Comparison of ENCODE assay signal across 1 cellular context in the genomic region with DNA sequence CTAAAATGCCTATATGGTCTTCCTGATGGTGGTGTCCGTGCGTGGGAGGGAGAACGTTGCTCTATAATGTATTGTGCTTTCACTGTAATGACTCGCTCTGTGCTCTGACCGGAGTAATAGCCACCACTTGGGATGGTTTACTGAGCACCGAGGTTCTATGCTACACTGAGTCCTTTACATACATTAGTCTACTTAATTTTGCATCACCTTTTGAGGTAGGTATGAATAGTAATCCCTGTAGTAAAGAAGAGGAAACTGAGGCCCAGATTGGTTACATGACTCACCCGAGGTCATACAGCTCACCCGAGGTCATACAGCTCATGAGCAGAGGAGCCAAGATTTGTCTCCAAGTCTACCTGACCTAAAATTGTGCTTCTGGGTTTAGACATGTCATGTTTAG.
TF ChIP-seq lines count a peak whose summit lies in the region.

No MANE protein-coding gene starts in this region.

TF ChIP-seq in GM12878, 131 proteins besides CTCF, POLR2A, EP300 and RAD21 (continued from another document):
- TF ChIP-seq, protein P1, sequence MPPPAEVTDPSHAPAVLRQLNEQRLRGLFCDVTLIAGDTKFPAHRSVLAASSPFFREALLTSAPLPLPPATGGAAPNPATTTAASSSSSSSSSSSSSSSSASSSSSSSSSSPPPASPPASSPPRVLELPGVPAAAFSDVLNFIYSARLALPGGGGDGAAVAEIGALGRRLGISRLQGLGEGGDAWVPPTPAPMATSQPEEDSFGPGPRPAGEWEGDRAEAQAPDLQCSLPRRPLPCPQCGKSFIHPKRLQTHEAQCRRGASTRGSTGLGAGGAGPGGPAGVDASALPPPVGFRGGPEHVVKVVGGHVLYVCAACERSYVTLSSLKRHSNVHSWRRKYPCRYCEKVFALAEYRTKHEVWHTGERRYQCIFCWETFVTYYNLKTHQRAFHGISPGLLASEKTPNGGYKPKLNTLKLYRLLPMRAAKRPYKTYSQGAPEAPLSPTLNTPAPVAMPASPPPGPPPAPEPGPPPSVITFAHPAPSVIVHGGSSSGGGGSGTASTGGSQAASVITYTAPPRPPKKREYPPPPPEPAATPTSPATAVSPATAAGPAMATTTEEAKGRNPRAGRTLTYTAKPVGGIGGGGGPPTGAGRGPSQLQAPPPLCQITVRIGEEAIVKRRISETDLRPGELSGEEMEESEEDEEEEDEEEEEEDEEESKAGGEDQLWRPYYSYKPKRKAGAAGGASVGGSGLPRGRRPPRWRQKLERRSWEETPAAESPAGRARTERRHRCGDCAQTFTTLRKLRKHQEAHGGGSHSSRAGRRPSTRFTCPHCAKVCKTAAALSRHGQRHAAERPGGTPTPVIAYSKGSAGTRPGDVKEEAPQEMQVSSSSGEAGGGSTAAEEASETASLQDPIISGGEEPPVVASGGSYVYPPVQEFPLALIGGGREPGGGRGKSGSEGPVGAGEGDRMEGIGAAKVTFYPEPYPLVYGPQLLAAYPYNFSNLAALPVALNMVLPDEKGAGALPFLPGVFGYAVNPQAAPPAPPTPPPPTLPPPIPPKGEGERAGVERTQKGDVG (CRISPR knock-in tag; IDR thresholded peaks at IDR 0.05), result no peak
- no peak for TF ChIP-seq RELA (IDR thresholded peaks at IDR 0.05; ENCODE audit: borderline replicate concordance, partially characterized antibody)
- TF ChIP-seq SUPT20H (IDR thresholded peaks at IDR 0.05; ENCODE audit: borderline replicate concordance, control insufficient read depth, low read depth, low read length), result no peak
- TF ChIP-seq TCF3 (IDR thresholded peaks at IDR 0.05; ENCODE audit: borderline replicate concordance, insufficient read depth, low read depth, low read length), result no peak
- TF ChIP-seq NFYA (IDR thresholded peaks at IDR 0.05; ENCODE audit: borderline replicate concordance, low read depth, low read length), result no peak
- TF ChIP-seq, protein P2, sequence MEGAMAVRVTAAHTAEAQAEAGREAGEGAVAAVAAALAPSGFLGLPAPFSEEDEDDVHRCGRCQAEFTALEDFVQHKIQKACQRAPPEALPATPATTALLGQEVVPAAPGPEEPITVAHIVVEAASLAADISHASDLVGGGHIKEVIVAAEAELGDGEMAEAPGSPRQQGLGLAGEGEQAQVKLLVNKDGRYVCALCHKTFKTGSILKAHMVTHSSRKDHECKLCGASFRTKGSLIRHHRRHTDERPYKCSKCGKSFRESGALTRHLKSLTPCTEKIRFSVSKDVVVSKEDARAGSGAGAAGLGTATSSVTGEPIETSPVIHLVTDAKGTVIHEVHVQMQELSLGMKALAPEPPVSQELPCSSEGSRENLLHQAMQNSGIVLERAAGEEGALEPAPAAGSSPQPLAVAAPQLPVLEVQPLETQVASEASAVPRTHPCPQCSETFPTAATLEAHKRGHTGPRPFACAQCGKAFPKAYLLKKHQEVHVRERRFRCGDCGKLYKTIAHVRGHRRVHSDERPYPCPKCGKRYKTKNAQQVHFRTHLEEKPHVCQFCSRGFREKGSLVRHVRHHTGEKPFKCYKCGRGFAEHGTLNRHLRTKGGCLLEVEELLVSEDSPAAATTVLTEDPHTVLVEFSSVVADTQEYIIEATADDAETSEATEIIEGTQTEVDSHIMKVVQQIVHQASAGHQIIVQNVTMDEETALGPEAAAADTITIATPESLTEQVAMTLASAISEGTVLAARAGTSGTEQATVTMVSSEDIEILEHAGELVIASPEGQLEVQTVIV (IDR thresholded peaks at IDR 0.05; ENCODE audit: borderline replicate concordance, partially characterized antibody), result no peak
- no peak for TF ChIP-seq MEF2B (IDR thresholded peaks at IDR 0.05; ENCODE audit: partially characterized antibody, poor library complexity, severe bottlenecking)
- TF ChIP-seq ASH2L (IDR thresholded peaks at IDR 0.05; ENCODE audit: borderline replicate concordance, low read depth), result no peak
- no peak for TF ChIP-seq KLF5 (IDR thresholded peaks at IDR 0.05; ENCODE audit: partially characterized antibody)
- TF ChIP-seq KAT2A (conservative IDR thresholded peaks at IDR 0.05; ENCODE audit: control insufficient read depth, low read depth, low read length), result no peak
- no peak for TF ChIP-seq ESRRA (IDR thresholded peaks at IDR 0.05; ENCODE audit: low read length)
- no peak for TF ChIP-seq MYC (IDR thresholded peaks at IDR 0.05; ENCODE audit: insufficient read depth, insufficient read length, insufficient replicate concordance, low read length, severe bottlenecking)
- TF ChIP-seq CBX3 (IDR thresholded peaks at IDR 0.05; ENCODE audit: borderline replicate concordance, low read depth), result no peak
- TF ChIP-seq, protein P3, sequence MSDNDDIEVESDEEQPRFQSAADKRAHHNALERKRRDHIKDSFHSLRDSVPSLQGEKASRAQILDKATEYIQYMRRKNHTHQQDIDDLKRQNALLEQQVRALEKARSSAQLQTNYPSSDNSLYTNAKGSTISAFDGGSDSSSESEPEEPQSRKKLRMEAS (IDR thresholded peaks at IDR 0.05; ENCODE audit: low read depth, low read length), result no peak
